8 cellular contexts compared by ENCODE assay signal in genomic region chr12:57837779-57838562, GRCh38. TPM values are rescaled to one million over a fixed set of nuclear protein-coding genes. Genes with fewer than 3 reads are reported as not detected.
DNase-seq lines count a peak whose midpoint lies in the region; ATAC-seq and TF ChIP-seq lines count a peak whose summit lies in the region.

No MANE protein-coding gene starts in this region.

- no peaks in the 10 kb centered on the region for H3K9me3 ChIP-seq in right atrium auricular region

- H3K4me1 Mint-ChIP-seq in activated naive CD8-positive, alpha-beta T cell treated with anti-CD3 and anti-CD28 coated beads for 36 hours = peaks cover 95% of the 10 kb centered on the region

- TF ChIP-seq CTCF in right atrium auricular region (IDR thresholded peaks at IDR 0.05) = no peak

- no peak for TF ChIP-seq POLR2A in GM18505 (IDR thresholded peaks at IDR 0.05; ENCODE audit: borderline replicate concordance, extremely low read depth, insufficient read depth, insufficient read length)

- peaks cover 5% of the 10 kb centered on the region for H3K36me3 Mint-ChIP-seq in activated naive CD8-positive, alpha-beta T cell treated with anti-CD3 and anti-CD28 coated beads for 36 hours

- ATAC-seq in GM18505 (IDR thresholded peaks at IDR 0.05; ENCODE audit: unreplicated experiment) = no peak

- no peaks in the 10 kb centered on the region for H3K9me3 Mint-ChIP-seq in activated naive CD8-positive, alpha-beta T cell treated with anti-CD3 and anti-CD28 coated beads for 36 hours

- peak overlapping the region; percentile 43 to 72 for H3K27ac ChIP-seq in right atrium auricular region

- peak overlapping the region; percentile 44 for H3K4me3 Mint-ChIP-seq in activated naive CD8-positive, alpha-beta T cell treated with anti-CD3 and anti-CD28 coated beads for 36 hours

- H3K4me3 ChIP-seq in right atrium auricular region = no peak overlapping the region

- H3K4me1 ChIP-seq in right atrium auricular region = peaks cover 0 to 100% of the 10 kb centered on the region in 2 donors

- H3K27ac Mint-ChIP-seq in activated naive CD8-positive, alpha-beta T cell treated with anti-CD3 and anti-CD28 coated beads for 36 hours = peak overlapping the region; percentile 87

- no peaks in the 10 kb centered on the region for H3K27me3 Mint-ChIP-seq in activated naive CD8-positive, alpha-beta T cell treated with anti-CD3 and anti-CD28 coated beads for 36 hours

- H3K36me3 ChIP-seq in right atrium auricular region = no peaks in the 10 kb centered on the region

- DNase-seq in GF-D8 (lab: John Stamatoyannopoulos, UW) (peak; percentile 60), Kasumi-1 (lab: John Stamatoyannopoulos, UW) (peak; percentile 88 to 91), right atrium auricular region (ENCODE audit: low spot score) (peak; percentile 73), stromal cell of bone marrow (ENCODE audit: low read depth) (peak; percentile 62), LoVo (ENCODE audit: low spot score) (no peak), HT-29 (ENCODE audit: low spot score) (no peak)
- DNase-seq in activated naive CD8-positive, alpha-beta T cell treated with anti-CD3 and anti-CD28 coated beads for 36 hours = no peak

- H3K27me3 ChIP-seq in right atrium auricular region = no peaks in the 10 kb centered on the region

RNA-seq across cellular contexts. Expression of gene CTDSP2, which starts 8.6 kb away (rescaled TPM):
- total RNA-seq in activated naive CD8-positive, alpha-beta T cell treated with anti-CD3 and anti-CD28 coated beads for 36 hours = 10 to 100 TPM; 91.4 to 94.3 TPM
- 100 to 1,000 TPM in 1 of 2 donors, 10 to 100 TPM in 1; 67.6 to 105 TPM for total RNA-seq in right atrium auricular region
- total RNA-seq in HT-29 (2014; rRNA removed; shearing (Covaris generic)) = 38.5 and 40.7 TPM in 2 replicates

RNA-seq across cellular contexts. Expression of gene AVIL, which starts 19.4 kb away (rescaled TPM):
- 1 to 10 TPM; 1.2 to 1.8 TPM for total RNA-seq in activated naive CD8-positive, alpha-beta T cell treated with anti-CD3 and anti-CD28 coated beads for 36 hours
- total RNA-seq in right atrium auricular region = 1 to 10 TPM; 1.3 to 2.6 TPM
- total RNA-seq in HT-29 (2014; rRNA removed; shearing (Covaris generic)) = 0.73 and 1.5 TPM in 2 replicates

RNA-seq across cellular contexts. Expression of gene TSFM, which starts 55.4 kb away (rescaled TPM):
- 10 to 100 TPM; 67.7 to 74.7 TPM for total RNA-seq in activated naive CD8-positive, alpha-beta T cell treated with anti-CD3 and anti-CD28 coated beads for 36 hours
- total RNA-seq in right atrium auricular region = 10 to 100 TPM; 20.0 to 23.2 TPM
- 60.6 and 63.6 TPM in 2 replicates for total RNA-seq in HT-29 (2014; rRNA removed; shearing (Covaris generic))

Comparison
In these comparisons a context has a peak if more than half of its experiments do, and no peak if none do; other contexts are left out.
1. DNase-seq: peak in GF-D8 (single experiment), Kasumi-1 (2 of 2), right atrium auricular region (single experiment) and stromal cell of bone marrow (single experiment); none in activated naive CD8-positive, alpha-beta T cell treated with anti-CD3 and anti-CD28 coated beads for 36 hours (single experiment), LoVo (single experiment) and HT-29 (single experiment).